8 cellular contexts compared by ENCODE assay signal in genomic region chr2:199910338-199911051, GRCh38. TPM values are rescaled to one million over a fixed set of nuclear protein-coding genes. Genes with fewer than 3 reads are reported as not detected.
A peak's percentile ranks its signal among the peaks of the same experiment; 100 is the strongest.
DNase-seq lines count a peak whose midpoint lies in the region; ATAC-seq and TF ChIP-seq lines count a peak whose summit lies in the region.

No MANE protein-coding gene starts in this region.

- peak overlapping the region; percentile 93 for H3K9ac ChIP-seq in iPS-20b (ENCODE audit: low read depth, low read length)

- CTCF ChIA-PET in activated CD4-positive, alpha-beta T cell treated with anti-CD3 and anti-CD28 coated beads, Interleukin-2, amount 10 ng/mL, durations not matched to agents 7 days and 5 days (lab: Charles Lee) = interaction anchor here (1.2 to 1.4 kb wide), 2 partner anchors 9 to 14 kb away, joined by 3 read pairs; no protein-coding TSS in a partner anchor
- CTCF ChIA-PET in activated B cell treated with CpG ODN at 0.5 μM for 24 hours (lab: Charles Lee) = no interaction called here

- no peak for DNase-seq in activated CD4-positive, alpha-beta T cell treated with anti-CD3 and anti-CD28 coated beads, Interleukin-2, amount 10 ng/mL, durations not matched to agents 7 days and 5 days
- no peak for DNase-seq in activated CD4-positive, alpha-beta T cell treated with anti-CD3 and anti-CD28 coated beads, Interleukin-2, amount 50 U/mL, for 4 hours
- DNase-seq in activated B cell treated with CpG ODN at 0.5 μM for 24 hours (no peak), thoracic aorta (ENCODE audit: low spot score) (no peak), omental fat pad (ENCODE audit: low spot score) (no peak)
- DNase-seq in activated CD4-positive, alpha-beta T cell treated with anti-CD3 and anti-CD28 coated beads, Interleukin-2, amount 50 U/mL, for 1 hour = no peak

- TF ChIP-seq CTCF in activated B cell treated with CpG ODN at 0.5 μM for 24 hours (IDR thresholded peaks at IDR 0.05) (no peak), thoracic aorta (IDR thresholded peaks at IDR 0.05) (no peak), omental fat pad (IDR thresholded peaks at IDR 0.05) (no peak)

- peaks cover 8% of the 10 kb centered on the region; the same call in 1 of the 2 replicates for H3K4me1 ChIP-seq in iPS-20b (ENCODE audit: insufficient read depth, low read length)
- H3K4me1 ChIP-seq in thoracic aorta (ENCODE audit: control insufficient read depth in 1 of 2, low read depth in 2 of 2) = peaks cover 20 to 26% of the 10 kb centered on the region in 2 donors

- H3K4me3 Mint-ChIP-seq in activated CD4-positive, alpha-beta T cell treated with anti-CD3 and anti-CD28 coated beads, Interleukin-2, amount 10 ng/mL, durations not matched to agents 7 days and 5 days = peak overlapping the region; percentile 92
- H3K4me3 Mint-ChIP-seq in activated B cell treated with CpG ODN at 0.5 μM for 24 hours = peak overlapping the region; percentile 94

- H3K27me3 ChIP-seq in iPS-20b (ENCODE audit: insufficient read depth, low read length) (no peaks in the 10 kb centered on the region), thoracic aorta (replicated peaks; ENCODE audit: insufficient read depth) (no peaks in the 10 kb centered on the region)

- H3K27ac ChIP-seq in iPS-20b (ENCODE audit: low read length) (peak overlapping the region; percentile 90), thoracic aorta (peak overlapping the region in 1 of 2 donors; percentile 93)

- H3K36me3 Mint-ChIP-seq in activated CD4-positive, alpha-beta T cell treated with anti-CD3 and anti-CD28 coated beads, Interleukin-2, amount 10 ng/mL, durations not matched to agents 7 days and 5 days (ENCODE audit: low read depth) = peaks cover 19% of the 10 kb centered on the region
- H3K36me3 Mint-ChIP-seq in activated B cell treated with CpG ODN at 0.5 μM for 24 hours (ENCODE audit: low read depth) = peaks cover 7% of the 10 kb centered on the region

- H3K36me3 ChIP-seq in iPS-20b (ENCODE audit: insufficient read depth, low read depth, low read length) = peaks cover 14% of the 10 kb centered on the region
- H3K36me3 ChIP-seq in thoracic aorta = no peaks in the 10 kb centered on the region

- H3K9me3 ChIP-seq in iPS-20b (ENCODE audit: insufficient read depth, low read depth, low read length) (peaks cover under 1% of the 10 kb centered on the region; the same call in 1 of the 2 replicates), thoracic aorta (no peaks in the 10 kb centered on the region)

- peaks cover 4% of the 10 kb centered on the region for H3K27me3 Mint-ChIP-seq in activated CD4-positive, alpha-beta T cell treated with anti-CD3 and anti-CD28 coated beads, Interleukin-2, amount 10 ng/mL, durations not matched to agents 7 days and 5 days
- H3K27me3 Mint-ChIP-seq in activated B cell treated with CpG ODN at 0.5 μM for 24 hours = no peaks in the 10 kb centered on the region

- POLR2A ChIA-PET in activated CD4-positive, alpha-beta T cell treated with anti-CD3 and anti-CD28 coated beads, Interleukin-2, amount 10 ng/mL, durations not matched to agents 7 days and 5 days (lab: Charles Lee) = no interaction called here
- POLR2A ChIA-PET in activated B cell treated with CpG ODN at 0.5 μM for 24 hours (lab: Charles Lee) = interaction anchor here (0.7 kb wide), 1 partner anchor 15 kb away, joined by 3 read pairs; no protein-coding TSS in a partner anchor

- peak overlapping the region; percentile 92 for H3K27ac Mint-ChIP-seq in activated CD4-positive, alpha-beta T cell treated with anti-CD3 and anti-CD28 coated beads, Interleukin-2, amount 10 ng/mL, durations not matched to agents 7 days and 5 days
- peak overlapping the region; percentile 94 for H3K27ac Mint-ChIP-seq in activated B cell treated with CpG ODN at 0.5 μM for 24 hours

- intact Hi-C loops in activated B cell treated with CpG ODN at 0.5 μM for 24 hours (cut with micrococcal nuclease) = loop anchor here (1.0 to 5.0 kb wide), 10 partner anchors 45 to 1872 kb away; partner anchors contain the start of genes ALS2, BZW1, CLK1 and FTCDNL1

- H3K4me3 ChIP-seq in iPS-20b (ENCODE audit: low read length) (peak overlapping the region; percentile 86), thoracic aorta (peak overlapping the region; percentile 92)

- H3K4me1 Mint-ChIP-seq in activated CD4-positive, alpha-beta T cell treated with anti-CD3 and anti-CD28 coated beads, Interleukin-2, amount 10 ng/mL, durations not matched to agents 7 days and 5 days = peaks cover 26% of the 10 kb centered on the region
- H3K4me1 Mint-ChIP-seq in activated B cell treated with CpG ODN at 0.5 μM for 24 hours = peaks cover 35% of the 10 kb centered on the region

- no peaks in the 10 kb centered on the region for H3K9me3 Mint-ChIP-seq in activated CD4-positive, alpha-beta T cell treated with anti-CD3 and anti-CD28 coated beads, Interleukin-2, amount 10 ng/mL, durations not matched to agents 7 days and 5 days
- no peaks in the 10 kb centered on the region for H3K9me3 Mint-ChIP-seq in activated B cell treated with CpG ODN at 0.5 μM for 24 hours

- ATAC-seq in activated B cell treated with CpG ODN at 0.5 μM for 24 hours (ENCODE audit: low read depth) (no peak), thoracic aorta (ENCODE audit: insufficient number of reproducible peaks, low FRiP score, low read depth) (no peak), omental fat pad (ENCODE audit: low FRiP score) (no peak), GM21786 (IDR thresholded peaks at IDR 0.05; ENCODE audit: unreplicated experiment) (no peak)

RNA-seq across cellular contexts. Expression of gene C2orf69, which starts 0.6 kb away (rescaled TPM):
- total RNA-seq in activated CD4-positive, alpha-beta T cell treated with anti-CD3 and anti-CD28 coated beads, Interleukin-2, amount 10 ng/mL, durations not matched to agents 7 days and 5 days = 10 to 100 TPM; 18.0 to 18.4 TPM
- 12.1 and 12.6 TPM in 2 replicates for total RNA-seq in activated B cell treated with CpG ODN at 0.5 μM for 24 hours
- total RNA-seq in thoracic aorta = 10 to 100 TPM; 10.8 to 16.7 TPM
- 10 to 100 TPM; 11.5 to 15.4 (median 12.5) TPM for total RNA-seq in omental fat pad

RNA-seq across cellular contexts. Expression of gene TYW5, which starts 44.8 kb away (rescaled TPM):
- total RNA-seq in activated CD4-positive, alpha-beta T cell treated with anti-CD3 and anti-CD28 coated beads, Interleukin-2, amount 10 ng/mL, durations not matched to agents 7 days and 5 days = 1 to 10 TPM; 7.9 to 8.5 TPM
- total RNA-seq in activated B cell treated with CpG ODN at 0.5 μM for 24 hours (10.5 and 12.5 TPM in 2 replicates), thoracic aorta (1 to 10 TPM; 5.3 to 9.8 TPM), omental fat pad (1 to 10 TPM; 4.1 to 9.5 (median 7.2) TPM)

RNA-seq across cellular contexts. Expression of gene MAIP1, which starts 44.9 kb away (rescaled TPM):
- total RNA-seq in activated CD4-positive, alpha-beta T cell treated with anti-CD3 and anti-CD28 coated beads, Interleukin-2, amount 10 ng/mL, durations not matched to agents 7 days and 5 days = 10 to 100 TPM; 20.6 to 20.7 TPM
- 20.2 and 20.7 TPM in 2 replicates for total RNA-seq in activated B cell treated with CpG ODN at 0.5 μM for 24 hours
- 1 to 10 TPM; 4.2 to 8.6 TPM for total RNA-seq in thoracic aorta
- total RNA-seq in omental fat pad = 10 to 100 TPM; 10.2 to 21.7 (median 20.0) TPM

RNA-seq across cellular contexts. Expression of gene FTCDNL1, which starts 59.5 kb away (rescaled TPM):
- total RNA-seq in activated CD4-positive, alpha-beta T cell treated with anti-CD3 and anti-CD28 coated beads, Interleukin-2, amount 10 ng/mL, durations not matched to agents 7 days and 5 days = 1 to 10 TPM; 2.3 to 2.4 TPM
- 1.4 and 1.5 TPM in 2 replicates for total RNA-seq in activated B cell treated with CpG ODN at 0.5 μM for 24 hours
- total RNA-seq in thoracic aorta = 1 to 10 TPM in 1 of 2 donors, not detected in 1; 3.4 TPM
- 1 to 10 TPM; 1.9 to 4.5 (median 3.0) TPM for total RNA-seq in omental fat pad
